Comparison of ENCODE assay signal across 24 cellular contexts in genomic region chr18:78973357-78974083, GRCh38. TPM values are rescaled to one million over a fixed set of nuclear protein-coding genes. Genes with fewer than 3 reads are reported as not detected.
DNase-seq lines count a peak whose midpoint lies in the region; ATAC-seq lines count a peak whose summit lies in the region.
"Had no signal": no experiment of that assay in that cellular context is flagged by ENCODE, and none has a peak within 500 bp of the region (broad histone marks: within the 10 kb centered on the region; RNA-seq: fewer than 3 reads in every experiment).

No MANE protein-coding gene starts in this region.

- H2AK5ac ChIP-seq in trophoblast cell (ENCODE audit: low read length) = no peak overlapping the region

- H3K4me3 ChIP-seq in NT2/D1 (ENCODE audit: insufficient read length, low read depth) = peak overlapping the region; percentile 44
- peak overlapping the region; percentile 25; the same call in 1 of the 2 replicates for H3K4me3 ChIP-seq in iPS DF 6.9 (ENCODE audit: low read length)
- peak overlapping the region; percentile 58 for H3K4me3 ChIP-seq in trophoblast cell (ENCODE audit: low read depth, low read length)
- no peak overlapping the region for H3K4me3 ChIP-seq in aorta (ENCODE audit: low read length in 2 of 2)
- H3K4me3 ChIP-seq: gastrocnemius medialis, K562, lung had no signal

- H4K91ac ChIP-seq in trophoblast cell (ENCODE audit: low read depth, low read length) = no peak overlapping the region

- no peak overlapping the region for H2BK5ac ChIP-seq in trophoblast cell (ENCODE audit: low read depth, low read length, poor library complexity)

- no CpG with 5 or more reads among the region's 82 CpGs for WGBS in iPS DF 6.9 (ENCODE audit: insufficient coverage, insufficient read length)
- no CpG with 5 or more reads among the region's 82 CpGs for WGBS in trophoblast cell (ENCODE audit: extremely low coverage, insufficient coverage, insufficient read length)
- 2 to 3% methylated on average over 74 to 82 of the region's 82 CpGs for WGBS in aorta, 2 donors

- intact Hi-C loops in aorta (cut with DNase I) = no loop called here

- peak overlapping the region; percentile 66 for H3K9ac ChIP-seq in NT2/D1 (ENCODE audit: insufficient read length, low read depth)
- no peak overlapping the region for H3K9ac ChIP-seq in trophoblast cell (ENCODE audit: low read length)

- H3K9me3 ChIP-seq in NT2/D1 (ENCODE audit: insufficient read depth, low read length) (no peaks in the 10 kb centered on the region), iPS DF 6.9 (ENCODE audit: control insufficient read depth, insufficient read depth, low read length) (no peaks in the 10 kb centered on the region), trophoblast cell (ENCODE audit: insufficient read depth, low read depth, low read length) (peaks cover 3% of the 10 kb centered on the region), aorta (ENCODE audit: control insufficient read depth, low read length) (no peaks in the 10 kb centered on the region)
- H3K9me3 ChIP-seq: gastrocnemius medialis, tibial nerve had no signal

- DNase-seq in D341Med (ENCODE audit: low spot score) (peak; percentile 51), NT2/D1 (ENCODE audit: low read depth, low spot score) (no peak), iPS DF 6.9 (ENCODE audit: low read depth, low spot score) (no peak), trophoblast cell (no peak), DMS153 treated with DMSO at 0.1 percent for 48 hours (lab: John Stamatoyannopoulos, UW; ENCODE audit: unreplicated experiment) (no peak), aorta (no peak)
- DNase-seq in activated naive CD4-positive, alpha-beta T cell (lab: John Stamatoyannopoulos, UW) = no peak
- DNase-seq: activated CD4-positive, alpha-beta T cell treated with anti-CD3 and anti-CD28 coated beads, Interleukin-2, amount 50 U/mL, for 48 hours; activated T-cell treated with anti-CD3 and anti-CD28 coated beads, Interleukin-2, amount 50 U/mL, for 72 hours; brain microvascular endothelial cell; DMS79 treated with DMSO at 0.1 percent for 48 hours; gastrocnemius medialis; NCI-H2081 treated with DMSO at 0.1 percent for 48 hours; NCI-H510A treated with DMSO at 0.1 percent for 48 hours had no signal

- H3K27ac ChIP-seq in iPS DF 6.9 (ENCODE audit: low read length) (no peak overlapping the region), trophoblast cell (ENCODE audit: low read depth, low read length) (no peak overlapping the region), aorta (ENCODE audit: low read depth in 1 of 2, low read length in 2 of 2) (no peak overlapping the region)
- H3K27ac ChIP-seq: brain microvascular endothelial cell, gastrocnemius medialis, HL-60, tibial nerve had no signal

- H3K27me3 ChIP-seq in NT2/D1 (ENCODE audit: insufficient read depth, insufficient read length) (peaks cover 79% of the 10 kb centered on the region), iPS DF 6.9 (ENCODE audit: control insufficient read depth, insufficient read depth, low read length) (peaks cover 64% of the 10 kb centered on the region), trophoblast cell (ENCODE audit: insufficient read depth, low read length) (peaks cover 68% of the 10 kb centered on the region), aorta (ENCODE audit: control insufficient read depth in 1 of 2, insufficient read depth in 2 of 2, low read length in 1 of 2) (peaks cover 0 to 3% of the 10 kb centered on the region in 2 donors)

- H2BK12ac ChIP-seq in trophoblast cell (ENCODE audit: low read length) = no peak overlapping the region

- H3K4me1 ChIP-seq in NT2/D1 (ENCODE audit: insufficient read depth, insufficient read length) (peaks cover 13% of the 10 kb centered on the region), iPS DF 6.9 (ENCODE audit: control insufficient read depth, insufficient read depth, low read length) (peaks cover 9% of the 10 kb centered on the region), trophoblast cell (ENCODE audit: control insufficient read depth in 1 of 2, insufficient read depth in 2 of 2, low read length in 2 of 2) (peaks cover 6 to 13% of the 10 kb centered on the region in 2 experiments), aorta (ENCODE audit: control insufficient read depth in 1 of 2, insufficient read depth in 2 of 2, low read length in 2 of 2) (no peaks in the 10 kb centered on the region)

- no peak overlapping the region for H4K12ac ChIP-seq in trophoblast cell (ENCODE audit: low read depth, low read length)

- peaks cover 4% of the 10 kb centered on the region for H3K36me3 ChIP-seq in NT2/D1 (ENCODE audit: insufficient read depth, insufficient read length, low read length)
- no peaks in the 10 kb centered on the region for H3K36me3 ChIP-seq in iPS DF 6.9 (ENCODE audit: control insufficient read depth, insufficient read depth, low read length)
- H3K36me3 ChIP-seq in trophoblast cell (ENCODE audit: control insufficient read depth in 1 of 2, insufficient read depth in 2 of 2, low read length in 2 of 2) = no peaks in the 10 kb centered on the region
- no peaks in the 10 kb centered on the region for H3K36me3 ChIP-seq in aorta (ENCODE audit: control insufficient read depth in 1 of 2, insufficient read depth in 2 of 2, low read length in 1 of 2)
- H3K36me3 ChIP-seq: brain microvascular endothelial cell, gastrocnemius medialis, tibial nerve had no signal

- H2BK120ac ChIP-seq in trophoblast cell (ENCODE audit: insufficient read depth, low read length, poor library complexity) = no peak overlapping the region

- no peak overlapping the region for H3K18ac ChIP-seq in trophoblast cell (ENCODE audit: low read length)

- no peak overlapping the region for H3K23ac ChIP-seq in trophoblast cell (ENCODE audit: low read length)

- no peak overlapping the region for H3K4ac ChIP-seq in trophoblast cell (ENCODE audit: low read depth, low read length)

- no peaks in the 10 kb centered on the region for H3K79me1 ChIP-seq in trophoblast cell (ENCODE audit: low read length)

- no peak overlapping the region for H4K8ac ChIP-seq in trophoblast cell (ENCODE audit: low read depth, low read length)

- H3K4me2 ChIP-seq in trophoblast cell (ENCODE audit: low read length) = peak overlapping the region; percentile 77

- ATAC-seq in GM18502 (IDR thresholded peaks at IDR 0.05; ENCODE audit: poor library complexity, unreplicated experiment) (no peak), aorta (ENCODE audit: low FRiP score) (no peak)
- ATAC-seq: activated T-cell treated with anti-CD3 and anti-CD28 coated beads, Interleukin-2, amount 50 U/mL, for 72 hours; CD8-positive, alpha-beta T cell; gastrocnemius medialis; K562; Right ventricle myocardium inferior; stimulated activated memory B cell treated with anti-CD40 and anti-IgM and Interleukin-4, amounts not matched to agents 10 μg/mL and 1 μg/mL and 100 μg/mL, for 72 hours had no signal

- no peak overlapping the region for H2AFZ ChIP-seq in trophoblast cell (ENCODE audit: insufficient read depth, low read length, poor library complexity)

- no peak overlapping the region for H3K14ac ChIP-seq in trophoblast cell (ENCODE audit: low read length)

- no peaks in the 10 kb centered on the region for H3K79me2 ChIP-seq in trophoblast cell (ENCODE audit: control insufficient read depth, insufficient read depth, low read length, poor library complexity)

RNA-seq across cellular contexts. Expression of gene SALL3, which starts 6.1 kb away (rescaled TPM):
- polyA plus RNA-seq in trophoblast cell (2013) = 1.4 and 1.6 TPM in 2 replicates
- total RNA-seq in aorta = under 1 TPM in 1 of 2 donors, not detected in 1; 0.06 TPM
- not detected for polyA plus RNA-seq in aorta
- total RNA-seq: activated naive CD4-positive, alpha-beta T cell treated with anti-CD3 and anti-CD28 coated beads, Interleukin-2, amount 50 U/mL, for 72 hours; activated T-cell treated with anti-CD3 and anti-CD28 coated beads, Interleukin-2, amount 50 U/mL, for 72 hours; CD8-positive, alpha-beta T cell; gastrocnemius medialis; K562; tibial nerve had no signal
- polyA plus RNA-seq: esophagus, K562, lung had no signal

Comparison
In these comparisons a context has a peak if more than half of its experiments do, and no peak if none do; other contexts are left out.
1. H3K4me3 ChIP-seq: peak in NT2/D1 (single experiment), iPS DF 6.9 (single experiment) and trophoblast cell (single experiment); none in aorta (0 of 2).